In the genomic region with DNA sequence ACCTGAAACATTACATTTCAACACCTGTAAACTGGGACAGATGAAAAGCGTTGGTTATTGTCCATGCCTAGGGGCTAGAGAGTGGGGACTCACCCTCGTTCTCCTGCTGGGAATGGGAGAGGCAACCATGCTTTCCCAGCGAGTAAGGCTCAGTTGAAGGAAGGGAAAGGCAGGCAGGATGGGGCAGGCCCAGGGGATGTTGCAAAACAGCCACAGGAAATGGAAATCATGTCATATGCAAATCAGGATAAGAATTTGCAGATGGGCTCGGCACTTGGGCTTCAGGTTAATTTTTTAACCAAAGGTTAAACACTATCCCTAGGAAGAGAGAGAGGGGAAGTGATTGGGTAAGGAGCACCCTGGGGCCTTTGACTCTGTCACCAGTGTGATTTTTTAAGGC, we compare ENCODE assay signal across 1 cellular context.
TF ChIP-seq lines count a peak whose summit lies in the region.

No MANE protein-coding gene starts in this region.

TF ChIP-seq in IMR-90, 13 proteins besides CTCF, POLR2A, EP300 and RAD21:
- TF ChIP-seq RFX5 (IDR thresholded peaks at IDR 0.05; ENCODE audit: low read depth, low read length): no peak
- TF ChIP-seq CEBPB (IDR thresholded peaks at IDR 0.05; ENCODE audit: low read depth, low read length): peak; percentile 71; the same call in 1 of the 2 replicates
